In genomic region chr10:28561531-28561930, GRCh38 we compare ENCODE assay signal across 3 cellular contexts.
TF ChIP-seq lines count a peak whose summit lies in the region.

No MANE protein-coding gene starts in this region.

TF ChIP-seq in GM23338, 12 proteins besides CTCF, POLR2A, EP300 and RAD21:
- TF ChIP-seq ZNF114 (CRISPR knock-in tag; IDR thresholded peaks at IDR 0.05) (no peak), NANOG (IDR thresholded peaks at IDR 0.05; ENCODE audit: borderline replicate concordance) (0 out of 2 replicates have a peak, but pooled peaks have one; percentile 4), ZNF462 (CRISPR knock-in tag; IDR thresholded peaks at IDR 0.05) (no peak)

TF ChIP-seq in IMR-90, 13 proteins besides CTCF, POLR2A, EP300 and RAD21:
- TF ChIP-seq BHLHE40 (IDR thresholded peaks at IDR 0.05; ENCODE audit: low read depth, low read length) (no peak), ELK1 (IDR thresholded peaks at IDR 0.05; ENCODE audit: borderline replicate concordance, low read depth, low read length) (no peak), SMC3 (IDR thresholded peaks at IDR 0.05; ENCODE audit: low read depth, low read length) (no peak), RFX5 (IDR thresholded peaks at IDR 0.05; ENCODE audit: low read depth, low read length) (no peak), CHD1 (IDR thresholded peaks at IDR 0.05; ENCODE audit: low read depth, low read length) (no peak), USF2 (IDR thresholded peaks at IDR 0.05; ENCODE audit: low read depth, low read length) (no peak), MXI1 (IDR thresholded peaks at IDR 0.05; ENCODE audit: borderline replicate concordance, low read depth, low read length) (no peak), FOS (IDR thresholded peaks at IDR 0.05; ENCODE audit: low read depth, low read length) (no peak), NFE2L2 (IDR thresholded peaks at IDR 0.05; ENCODE audit: low read depth, low read length) (no peak), RCOR1 (IDR thresholded peaks at IDR 0.05; ENCODE audit: insufficient replicate concordance, low read length) (no peak), MAFK (IDR thresholded peaks at IDR 0.05; ENCODE audit: low read depth, low read length) (no peak), MAZ (IDR thresholded peaks at IDR 0.05; ENCODE audit: borderline replicate concordance, low read depth, low read length) (no peak), CEBPB (IDR thresholded peaks at IDR 0.05; ENCODE audit: low read depth, low read length) (no peak)
TF ChIP-seq in IMR-90: peak in this region for 0.

TF ChIP-seq in H1, 55 proteins besides CTCF, POLR2A, EP300 and RAD21:
- TF ChIP-seq KDM5A (IDR thresholded peaks at IDR 0.05; ENCODE audit: low read length) (no peak), NRF1 (IDR thresholded peaks at IDR 0.05; ENCODE audit: low read depth, low read length) (no peak), SRF (IDR thresholded peaks at IDR 0.05; ENCODE audit: low read depth, low read length) (no peak), SIN3A (conservative IDR thresholded peaks at IDR 0.05 in 1 of 2, IDR thresholded peaks at IDR 0.05 in 1 of 2; ENCODE audit: low read depth in 1 of 2, low read length in 2 of 2) (no peak), EZH2 (IDR thresholded peaks at IDR 0.05; ENCODE audit: low read depth, low read length, severe bottlenecking) (no peak), RNF2 (IDR thresholded peaks at IDR 0.05; ENCODE audit: borderline replicate concordance, low read depth, low read length, missing control alignments, poor library complexity, severe bottlenecking) (no peak), SUZ12 (IDR thresholded peaks at IDR 0.05; ENCODE audit: low read length) (no peak), CHD1 (IDR thresholded peaks at IDR 0.05; ENCODE audit: low read depth, low read length) (no peak), POLR2AphosphoS5 (IDR thresholded peaks at IDR 0.05; ENCODE audit: low read depth, low read length) (no peak), NANOG (IDR thresholded peaks at IDR 0.05; ENCODE audit: insufficient read depth, low read depth, low read length, poor library complexity, severe bottlenecking) (peak; percentile 57), CEBPB (IDR thresholded peaks at IDR 0.05; ENCODE audit: low read depth, low read length) (peak; percentile 55; the same call in 1 of the 2 replicates), PHF8 (conservative IDR thresholded peaks at IDR 0.05; ENCODE audit: low read depth, low read length) (no peak), MAFK (IDR thresholded peaks at IDR 0.05; ENCODE audit: low read depth, low read length) (no peak), FOSL1 (IDR thresholded peaks at IDR 0.05; ENCODE audit: insufficient read depth, low read depth, low read length) (no peak), USF2 (IDR thresholded peaks at IDR 0.05; ENCODE audit: low read length) (no peak)
